ENCODE assay signal across 1 cellular context in the genomic region with DNA sequence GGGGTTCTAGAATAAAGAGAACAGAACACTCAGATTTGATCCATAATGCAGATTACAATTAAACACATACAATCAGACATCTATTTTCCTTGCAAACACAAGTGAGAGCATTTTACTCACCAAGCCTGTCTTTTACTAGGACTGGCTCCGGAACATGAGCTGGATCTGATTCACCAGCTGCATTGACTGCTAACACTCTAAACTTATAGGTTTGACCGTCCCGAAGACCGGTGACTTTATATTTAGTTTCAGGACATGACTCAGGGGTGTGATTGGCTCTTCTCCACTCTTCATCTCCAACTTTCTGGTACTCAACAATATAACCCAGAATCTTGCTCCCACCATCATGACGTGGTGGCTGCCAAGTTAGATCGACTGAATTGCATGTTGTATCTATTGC.
TF ChIP-seq lines count a peak whose summit lies in the region.

No MANE protein-coding gene starts in this region.

TF ChIP-seq in GM12878, 131 proteins besides CTCF, POLR2A, EP300 and RAD21 (continued from another document):
- TF ChIP-seq, protein P1, sequence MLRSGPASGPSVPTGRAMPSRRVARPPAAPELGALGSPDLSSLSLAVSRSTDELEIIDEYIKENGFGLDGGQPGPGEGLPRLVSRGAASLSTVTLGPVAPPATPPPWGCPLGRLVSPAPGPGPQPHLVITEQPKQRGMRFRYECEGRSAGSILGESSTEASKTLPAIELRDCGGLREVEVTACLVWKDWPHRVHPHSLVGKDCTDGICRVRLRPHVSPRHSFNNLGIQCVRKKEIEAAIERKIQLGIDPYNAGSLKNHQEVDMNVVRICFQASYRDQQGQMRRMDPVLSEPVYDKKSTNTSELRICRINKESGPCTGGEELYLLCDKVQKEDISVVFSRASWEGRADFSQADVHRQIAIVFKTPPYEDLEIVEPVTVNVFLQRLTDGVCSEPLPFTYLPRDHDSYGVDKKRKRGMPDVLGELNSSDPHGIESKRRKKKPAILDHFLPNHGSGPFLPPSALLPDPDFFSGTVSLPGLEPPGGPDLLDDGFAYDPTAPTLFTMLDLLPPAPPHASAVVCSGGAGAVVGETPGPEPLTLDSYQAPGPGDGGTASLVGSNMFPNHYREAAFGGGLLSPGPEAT (IDR thresholded peaks at IDR 0.05; ENCODE audit: low read depth): no peak
- TF ChIP-seq, protein P2, sequence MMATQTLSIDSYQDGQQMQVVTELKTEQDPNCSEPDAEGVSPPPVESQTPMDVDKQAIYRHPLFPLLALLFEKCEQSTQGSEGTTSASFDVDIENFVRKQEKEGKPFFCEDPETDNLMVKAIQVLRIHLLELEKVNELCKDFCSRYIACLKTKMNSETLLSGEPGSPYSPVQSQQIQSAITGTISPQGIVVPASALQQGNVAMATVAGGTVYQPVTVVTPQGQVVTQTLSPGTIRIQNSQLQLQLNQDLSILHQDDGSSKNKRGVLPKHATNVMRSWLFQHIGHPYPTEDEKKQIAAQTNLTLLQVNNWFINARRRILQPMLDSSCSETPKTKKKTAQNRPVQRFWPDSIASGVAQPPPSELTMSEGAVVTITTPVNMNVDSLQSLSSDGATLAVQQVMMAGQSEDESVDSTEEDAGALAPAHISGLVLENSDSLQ (IDR thresholded peaks at IDR 0.05): no peak
- no peak for TF ChIP-seq NFXL1 (IDR thresholded peaks at IDR 0.05; ENCODE audit: borderline replicate concordance)
- no peak for TF ChIP-seq SMC3 (IDR thresholded peaks at IDR 0.05; ENCODE audit: borderline replicate concordance, low read length)
- TF ChIP-seq TCF7 (IDR thresholded peaks at IDR 0.05; ENCODE audit: borderline replicate concordance): no peak
- TF ChIP-seq, protein P3, sequence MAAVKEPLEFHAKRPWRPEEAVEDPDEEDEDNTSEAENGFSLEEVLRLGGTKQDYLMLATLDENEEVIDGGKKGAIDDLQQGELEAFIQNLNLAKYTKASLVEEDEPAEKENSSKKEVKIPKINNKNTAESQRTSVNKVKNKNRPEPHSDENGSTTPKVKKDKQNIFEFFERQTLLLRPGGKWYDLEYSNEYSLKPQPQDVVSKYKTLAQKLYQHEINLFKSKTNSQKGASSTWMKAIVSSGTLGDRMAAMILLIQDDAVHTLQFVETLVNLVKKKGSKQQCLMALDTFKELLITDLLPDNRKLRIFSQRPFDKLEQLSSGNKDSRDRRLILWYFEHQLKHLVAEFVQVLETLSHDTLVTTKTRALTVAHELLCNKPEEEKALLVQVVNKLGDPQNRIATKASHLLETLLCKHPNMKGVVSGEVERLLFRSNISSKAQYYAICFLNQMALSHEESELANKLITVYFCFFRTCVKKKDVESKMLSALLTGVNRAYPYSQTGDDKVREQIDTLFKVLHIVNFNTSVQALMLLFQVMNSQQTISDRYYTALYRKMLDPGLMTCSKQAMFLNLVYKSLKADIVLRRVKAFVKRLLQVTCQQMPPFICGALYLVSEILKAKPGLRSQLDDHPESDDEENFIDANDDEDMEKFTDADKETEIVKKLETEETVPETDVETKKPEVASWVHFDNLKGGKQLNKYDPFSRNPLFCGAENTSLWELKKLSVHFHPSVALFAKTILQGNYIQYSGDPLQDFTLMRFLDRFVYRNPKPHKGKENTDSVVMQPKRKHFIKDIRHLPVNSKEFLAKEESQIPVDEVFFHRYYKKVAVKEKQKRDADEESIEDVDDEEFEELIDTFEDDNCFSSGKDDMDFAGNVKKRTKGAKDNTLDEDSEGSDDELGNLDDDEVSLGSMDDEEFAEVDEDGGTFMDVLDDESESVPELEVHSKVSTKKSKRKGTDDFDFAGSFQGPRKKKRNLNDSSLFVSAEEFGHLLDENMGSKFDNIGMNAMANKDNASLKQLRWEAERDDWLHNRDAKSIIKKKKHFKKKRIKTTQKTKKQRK (IDR thresholded peaks at IDR 0.05; ENCODE audit: low read depth, low read length): no peak
- TF ChIP-seq NR2C1 (IDR thresholded peaks at IDR 0.05): no peak
- TF ChIP-seq SUZ12 (IDR thresholded peaks at IDR 0.05; ENCODE audit: unreplicated experiment): no peak
- TF ChIP-seq LARP7 (IDR thresholded peaks at IDR 0.05): no peak
- TF ChIP-seq NR2F1 (conservative IDR thresholded peaks at IDR 0.05): no peak
- TF ChIP-seq, protein P4, sequence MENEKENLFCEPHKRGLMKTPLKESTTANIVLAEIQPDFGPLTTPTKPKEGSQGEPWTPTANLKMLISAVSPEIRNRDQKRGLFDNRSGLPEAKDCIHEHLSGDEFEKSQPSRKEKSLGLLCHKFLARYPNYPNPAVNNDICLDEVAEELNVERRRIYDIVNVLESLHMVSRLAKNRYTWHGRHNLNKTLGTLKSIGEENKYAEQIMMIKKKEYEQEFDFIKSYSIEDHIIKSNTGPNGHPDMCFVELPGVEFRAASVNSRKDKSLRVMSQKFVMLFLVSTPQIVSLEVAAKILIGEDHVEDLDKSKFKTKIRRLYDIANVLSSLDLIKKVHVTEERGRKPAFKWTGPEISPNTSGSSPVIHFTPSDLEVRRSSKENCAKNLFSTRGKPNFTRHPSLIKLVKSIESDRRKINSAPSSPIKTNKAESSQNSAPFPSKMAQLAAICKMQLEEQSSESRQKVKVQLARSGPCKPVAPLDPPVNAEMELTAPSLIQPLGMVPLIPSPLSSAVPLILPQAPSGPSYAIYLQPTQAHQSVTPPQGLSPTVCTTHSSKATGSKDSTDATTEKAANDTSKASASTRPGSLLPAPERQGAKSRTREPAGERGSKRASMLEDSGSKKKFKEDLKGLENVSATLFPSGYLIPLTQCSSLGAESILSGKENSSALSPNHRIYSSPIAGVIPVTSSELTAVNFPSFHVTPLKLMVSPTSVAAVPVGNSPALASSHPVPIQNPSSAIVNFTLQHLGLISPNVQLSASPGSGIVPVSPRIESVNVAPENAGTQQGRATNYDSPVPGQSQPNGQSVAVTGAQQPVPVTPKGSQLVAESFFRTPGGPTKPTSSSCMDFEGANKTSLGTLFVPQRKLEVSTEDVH (IDR thresholded peaks at IDR 0.05; ENCODE audit: low read depth, partially characterized antibody): no peak
